7 cellular contexts compared by ENCODE assay signal in genomic region chr21:8229366-8230150, GRCh38.
A peak's percentile ranks its signal among the peaks of the same experiment; 100 is the strongest.
DNase-seq lines count a peak whose midpoint lies in the region; ATAC-seq, FAIRE-seq and TF ChIP-seq lines count a peak whose summit lies in the region.
"Not testable (repeated sequence)": the region's sequence is repeated elsewhere in the genome, so short reads cannot be mapped to it uniquely, and the experiment has no call there.

No MANE protein-coding gene starts in this region.

- TF ChIP-seq EP300 in K562 (IDR thresholded peaks at IDR 0.05; ENCODE audit: low read length): not testable (repeated sequence)

- peak; percentile 33 for ATAC-seq in GM18867 (IDR thresholded peaks at IDR 0.05; ENCODE audit: unreplicated experiment)
- ATAC-seq in HCT116: peak; percentile 31; the same call in 1 of the 2 replicates
- ATAC-seq in HG03045 (IDR thresholded peaks at IDR 0.05; ENCODE audit: unreplicated experiment): peak; percentile 31
- peak; percentile 7 for ATAC-seq in PC-3
- peak; percentile 19 for ATAC-seq in K562
- ATAC-seq in right cardiac atrium: peak; percentile 59 to 71
- ATAC-seq in pancreas: peak in 3 of 4 donors; percentile 33 to 56 (median 47)

- not testable (repeated sequence) for H3K4me1 ChIP-seq in HCT116 (ENCODE audit: control insufficient read depth in 1 of 2, insufficient read depth in 2 of 2, low read length in 2 of 2); PC-3 (ENCODE audit: insufficient read depth, low read length); K562 (replicated peaks in 1 of 2; ENCODE audit: control insufficient read depth in 2 of 2, insufficient read depth in 2 of 2, low read length in 2 of 2); right cardiac atrium (ENCODE audit: control insufficient read depth, insufficient read depth, low read length); pancreas

- H3K9me1 ChIP-seq in K562 (ENCODE audit: control insufficient read depth, insufficient read depth, low read length): not testable (repeated sequence)

- no CpG with 5 or more reads among the region's 5 CpGs for WGBS in K562 (ENCODE audit: insufficient coverage, low coverage, missing lambda C conversion rate)
- no CpG with 5 or more reads among the region's 5 CpGs for WGBS in right cardiac atrium
- WGBS in pancreas, 2 donors: no CpG with 5 or more reads among the region's 5 CpGs

- H3K9me2 ChIP-seq in HCT116 (ENCODE audit: insufficient read depth); PC-3 (replicated peaks; ENCODE audit: low read length): not testable (repeated sequence)

- not testable (repeated sequence) for DNase-seq in HCT116 (ENCODE audit: low read depth, low spot score); PC-3; K562 (ENCODE audit: extremely low read depth in 1 of 4, low spot score in 3 of 4); right cardiac atrium; pancreas

- TF ChIP-seq RAD21 in HCT116 (IDR thresholded peaks at IDR 0.05; ENCODE audit: low read depth); K562 (CRISPR knock-in tag; conservative IDR thresholded peaks at IDR 0.05 in 1 of 2, IDR thresholded peaks at IDR 0.05 in 1 of 2): not testable (repeated sequence)

- H4K20me1 ChIP-seq in HCT116 (ENCODE audit: insufficient read depth); PC-3 (ENCODE audit: low read length); K562 (replicated peaks; ENCODE audit: control insufficient read depth, insufficient read depth, low read length): not testable (repeated sequence)

- BruUV-seq in HCT116 (replicated peaks; lab: Mats Ljungman, UMichigan); PC-3 (replicated peaks; lab: Mats Ljungman, UMichigan); K562 (replicated peaks; lab: Mats Ljungman, UMichigan): not testable (repeated sequence)

- H2AFZ ChIP-seq in HCT116 (ENCODE audit: low read depth, low read length, poor library complexity, severe bottlenecking); PC-3 (ENCODE audit: low read length); K562 (ENCODE audit: low read depth, low read length): not testable (repeated sequence)

- H3K9ac ChIP-seq in HCT116 (ENCODE audit: low read length); PC-3 (ENCODE audit: low read length); K562 (ENCODE audit: insufficient read depth in 1 of 2, low read depth in 2 of 2, low read length in 2 of 2): not testable (repeated sequence)

- intact Hi-C loops in HCT116 (cut with micrococcal nuclease); PC-3 (cut with micrococcal nuclease); K562 (cut with micrococcal nuclease); right cardiac atrium (cut with DNase I); pancreas (cut with DNase I): not testable (repeated sequence)

- H3K4me3 ChIP-seq in HCT116 (replicated peaks in 1 of 2; ENCODE audit: low read depth in 1 of 2, low read length in 2 of 2); PC-3 (ENCODE audit: low read length); K562; right cardiac atrium (ENCODE audit: low read length); pancreas: not testable (repeated sequence)

- not testable (repeated sequence) for FAIRE-seq in K562 (lab: Jason Lieb, UNC); pancreas (lab: Jason Lieb, UNC)

- CTCF ChIA-PET in HCT116 (lab: Charles Lee); PC-3 (lab: Charles Lee); K562 (lab: Yijun Ruan, JAX; ENCODE audit: low intra/inter-chr PET ratio): not testable (repeated sequence)

- H3K36me3 ChIP-seq in HCT116 (ENCODE audit: control insufficient read depth in 1 of 2, insufficient read depth in 2 of 2, low read length in 2 of 2); PC-3 (ENCODE audit: low read depth, low read length); K562 (ENCODE audit: control insufficient read depth, insufficient read depth, low read length); pancreas: not testable (repeated sequence)

- not testable (repeated sequence) for H3F3A ChIP-seq in PC-3 (ENCODE audit: low read length, unreplicated experiment)

- TF ChIP-seq CTCF in HCT116 (IDR thresholded peaks at IDR 0.05 in 2 of 3, conservative IDR thresholded peaks at IDR 0.05 in 1 of 3; ENCODE audit: borderline replicate concordance in 1 of 3, insufficient read depth in 1 of 3, low read depth in 2 of 3, low read length in 2 of 3); PC-3 (conservative IDR thresholded peaks at IDR 0.05; ENCODE audit: low read depth, low read length); K562 (IDR thresholded peaks at IDR 0.05 in 2 of 3, conservative IDR thresholded peaks at IDR 0.05 in 1 of 3; ENCODE audit: insufficient read depth in 2 of 3, low read depth in 1 of 3, low read length in 3 of 3); pancreas (IDR thresholded peaks at IDR 0.05): not testable (repeated sequence)

- H3K4me2 ChIP-seq in HCT116 (ENCODE audit: low read length); PC-3 (ENCODE audit: low read length); K562 (ENCODE audit: insufficient read depth, low read length): not testable (repeated sequence)

- TF ChIP-seq POLR2A in HCT116 (IDR thresholded peaks at IDR 0.05; ENCODE audit: borderline replicate concordance, extremely low read depth, insufficient read depth, insufficient read length); K562 (conservative IDR thresholded peaks at IDR 0.05): not testable (repeated sequence)

- not testable (repeated sequence) for H3K27ac ChIP-seq in HCT116 (ENCODE audit: low read depth, low read length); PC-3 (ENCODE audit: low read length); K562 (ENCODE audit: extremely low read depth, low read depth, low read length); right cardiac atrium (ENCODE audit: low read length); pancreas

- in situ Hi-C loops in K562 (cut with MboI): loop anchor here (5.0 kb wide), 2 partner anchors 183 to 233 kb away; no protein-coding TSS in a partner anchor

- POLR2A ChIA-PET in HCT116 (lab: Charles Lee); PC-3 (lab: Charles Lee; ENCODE audit: unreplicated experiment); K562 (lab: Yijun Ruan, JAX): not testable (repeated sequence)

- not testable (repeated sequence) for H3K79me2 ChIP-seq in HCT116 (ENCODE audit: insufficient read depth, low read length); PC-3 (ENCODE audit: low read length); K562 (ENCODE audit: control insufficient read depth, insufficient read depth, low read length)

- not testable (repeated sequence) for H3K27me3 ChIP-seq in HCT116 (ENCODE audit: insufficient read depth, low read length); PC-3 (ENCODE audit: low read length); K562 (ENCODE audit: control insufficient read depth in 2 of 2, insufficient read depth in 2 of 2, low read length in 2 of 2); right cardiac atrium (ENCODE audit: control insufficient read depth, insufficient read depth); pancreas

- not testable (repeated sequence) for H3K9me3 ChIP-seq in HCT116 (ENCODE audit: control insufficient read depth in 1 of 2, insufficient read depth in 1 of 2, low read depth in 1 of 2, low read length in 2 of 2); PC-3 (ENCODE audit: low read length); K562 (replicated peaks; ENCODE audit: control insufficient read depth, insufficient read depth, low read depth, low read length); right cardiac atrium (ENCODE audit: control insufficient read depth, low read length); pancreas

- RAD21 ChIA-PET in HCT116 (lab: Charles Lee; ENCODE audit: low non-redundant PET in 1 of 2, low total read pairs in 2 of 2, uncharacterized antibody in 2 of 2, unreplicated experiment in 2 of 2): not testable (repeated sequence)

TF ChIP-seq in K562, 482 proteins besides CTCF, POLR2A, EP300 and RAD21 (continues in another document):
- TF ChIP-seq NRF1 (conservative IDR thresholded peaks at IDR 0.05 in 1 of 2, IDR thresholded peaks at IDR 0.05 in 1 of 2) (peak; percentile 51 to 53; a peak in 3 of 4 replicates), MYC (CRISPR knock-in tag; IDR thresholded peaks at IDR 0.05; ENCODE audit: borderline replicate concordance, low read depth) (peak; percentile 87; the same call in 1 of the 2 replicates)
- not testable (repeated sequence) for TF ChIP-seq MYC (IDR thresholded peaks at IDR 0.05; ENCODE audit: low read depth, low read length)
- TF ChIP-seq, protein P1, sequence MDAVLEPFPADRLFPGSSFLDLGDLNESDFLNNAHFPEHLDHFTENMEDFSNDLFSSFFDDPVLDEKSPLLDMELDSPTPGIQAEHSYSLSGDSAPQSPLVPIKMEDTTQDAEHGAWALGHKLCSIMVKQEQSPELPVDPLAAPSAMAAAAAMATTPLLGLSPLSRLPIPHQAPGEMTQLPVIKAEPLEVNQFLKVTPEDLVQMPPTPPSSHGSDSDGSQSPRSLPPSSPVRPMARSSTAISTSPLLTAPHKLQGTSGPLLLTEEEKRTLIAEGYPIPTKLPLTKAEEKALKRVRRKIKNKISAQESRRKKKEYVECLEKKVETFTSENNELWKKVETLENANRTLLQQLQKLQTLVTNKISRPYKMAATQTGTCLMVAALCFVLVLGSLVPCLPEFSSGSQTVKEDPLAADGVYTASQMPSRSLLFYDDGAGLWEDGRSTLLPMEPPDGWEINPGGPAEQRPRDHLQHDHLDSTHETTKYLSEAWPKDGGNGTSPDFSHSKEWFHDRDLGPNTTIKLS (IDR thresholded peaks at IDR 0.05; ENCODE audit: borderline replicate concordance, low read depth): peak; percentile 74

Comparison
In these comparisons a context has a peak if more than half of its experiments do, and no peak if none do; other contexts are left out.
1. ATAC-seq: peak in every context shown above with its lines; median percentile 65 in right cardiac atrium; 47 in pancreas; 33 in GM18867; 31 in HCT116; 31 in HG03045; 19 in K562; 7 in PC-3.